10 cellular contexts compared by ENCODE assay signal in the genomic region with DNA sequence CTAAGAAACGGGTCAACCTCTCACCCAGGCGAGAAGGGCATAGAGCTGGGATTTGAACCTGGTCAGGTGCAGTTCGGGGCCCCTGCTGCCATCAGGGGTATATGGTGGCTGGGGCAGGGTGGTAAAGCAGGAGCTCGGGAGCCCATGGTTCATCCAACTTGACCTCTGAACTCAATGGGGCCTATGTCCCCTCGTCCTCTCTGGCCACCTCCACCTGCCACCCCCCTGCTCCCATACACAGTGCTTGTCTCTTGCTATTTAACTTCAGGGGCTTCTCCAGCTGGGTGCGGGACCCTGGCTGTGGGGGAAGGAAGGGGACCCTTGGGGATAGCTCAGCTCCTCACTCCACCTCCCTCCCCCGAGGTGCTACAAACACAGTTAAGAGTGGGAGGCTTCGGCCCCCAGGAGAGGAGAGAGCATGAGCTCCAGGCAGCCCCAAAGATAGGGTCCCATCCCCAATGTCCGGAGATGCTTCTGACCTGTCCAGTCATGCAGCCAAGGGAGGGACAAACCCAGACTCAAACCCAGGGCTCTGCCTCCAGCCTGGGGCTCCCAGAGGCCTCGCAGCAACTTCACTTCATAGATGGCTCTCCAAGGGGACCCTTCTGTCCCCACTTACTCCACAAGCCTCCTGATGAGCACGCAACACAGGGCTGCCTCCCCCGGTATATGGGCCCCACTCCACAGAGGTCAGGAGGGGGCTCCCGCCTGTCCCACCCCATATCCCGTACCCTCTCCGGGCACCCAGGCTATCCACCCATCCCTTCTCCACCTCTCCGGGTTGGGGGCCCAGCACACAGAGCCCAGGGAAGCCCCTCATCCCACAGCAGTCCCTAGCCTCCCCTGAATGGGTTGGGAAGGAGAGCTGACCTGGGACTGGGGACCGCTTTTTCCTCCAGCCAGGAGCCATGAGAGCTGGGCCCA. TPM values are rescaled to one million over a fixed set of nuclear protein-coding genes. Genes with fewer than 3 reads are reported as not detected.
A peak's percentile ranks its signal among the peaks of the same experiment; 100 is the strongest.
DNase-seq lines count a peak whose midpoint lies in the region; ATAC-seq and TF ChIP-seq lines count a peak whose summit lies in the region.
"Had no signal": no experiment of that assay in that cellular context is flagged by ENCODE, and none has a peak within 500 bp of the region (broad histone marks: within the 10 kb centered on the region; RNA-seq: fewer than 3 reads in every experiment).

No MANE protein-coding gene starts in this region.

- intact Hi-C loops in body of pancreas (cut with DNase I), result no loop called here
- intact Hi-C loops in uterus (cut with DNase I; ENCODE audit: low total_unique reads), result no loop called here

- H3K9me3 ChIP-seq in upper lobe of left lung (no peaks in the 10 kb centered on the region), body of pancreas (no peaks in the 10 kb centered on the region), uterus (peaks cover 0 to 3% of the 10 kb centered on the region in 2 donors)

- TF ChIP-seq EP300 in upper lobe of left lung (IDR thresholded peaks at IDR 0.05), result no peak

- TF ChIP-seq POLR2A in upper lobe of left lung (IDR thresholded peaks at IDR 0.05), result no peak
- TF ChIP-seq POLR2A in body of pancreas (IDR thresholded peaks at IDR 0.05), result no peak
- no peak for TF ChIP-seq POLR2A in uterus (IDR thresholded peaks at IDR 0.05)

- H3K27me3 ChIP-seq in upper lobe of left lung, result no peaks in the 10 kb centered on the region
- H3K27me3 ChIP-seq in body of pancreas, result no peaks in the 10 kb centered on the region
- no peaks in the 10 kb centered on the region for H3K27me3 ChIP-seq in uterus
- H3K27me3 ChIP-seq in H7 (ENCODE audit: control insufficient read depth, insufficient read depth, low read length), result no peaks in the 10 kb centered on the region

- H3K4me3 ChIP-seq in upper lobe of left lung, result peak overlapping the region in 3 of 4 donors; percentile 26 to 42 (median 30)
- no peak overlapping the region for H3K4me3 ChIP-seq in body of pancreas
- H3K4me3 ChIP-seq in uterus, result no peak overlapping the region
- H3K4me3 ChIP-seq in H7 (ENCODE audit: insufficient read depth, low read depth, low read length), result no peak overlapping the region

- WGBS in upper lobe of left lung, 2 donors, result 75 to 77% methylated on average over 17 of the region's 17 CpGs
- 75 to 83% methylated on average over 14 to 17 of the region's 17 CpGs for WGBS in body of pancreas, 2 donors

- TF ChIP-seq CTCF in upper lobe of left lung (IDR thresholded peaks at IDR 0.05) (no peak), body of pancreas (IDR thresholded peaks at IDR 0.05) (no peak), uterus (IDR thresholded peaks at IDR 0.05) (no peak)

- DNase-seq in activated CD8-positive, alpha-beta memory T cell treated with anti-CD3 and anti-CD28 coated beads, Interleukin-2, amount 50 U/mL, for 4 hours, result peak; percentile 23
- no peak for DNase-seq in activated CD8-positive, alpha-beta memory T cell treated with anti-CD3 and anti-CD28 coated beads, Interleukin-2, amount 50 U/mL, for 48 hours
- DNase-seq in upper lobe of left lung, result peak in 1 of 2 donors; percentile 21
- no peak for DNase-seq in body of pancreas
- DNase-seq in uterus, result no peak
- DNase-seq in H7, result no peak
- DNase-seq: cerebellar nuclear complex had no signal

- H3K36me3 ChIP-seq in upper lobe of left lung (no peaks in the 10 kb centered on the region), body of pancreas (replicated peaks in 1 of 2; ENCODE audit: insufficient read depth in 1 of 2, low read depth in 2 of 2) (no peaks in the 10 kb centered on the region), uterus (no peaks in the 10 kb centered on the region), H7 (replicated peaks; ENCODE audit: control insufficient read depth, insufficient read depth, low read length) (no peaks in the 10 kb centered on the region)
- H3K36me3 ChIP-seq: heart left ventricle had no signal

- ATAC-seq in HG03432 (IDR thresholded peaks at IDR 0.05; ENCODE audit: unreplicated experiment), result peak; percentile 15
- ATAC-seq in esophagus mucosa, result peak; percentile 3
- no peak for ATAC-seq in upper lobe of left lung (ENCODE audit: low FRiP score in 2 of 2)
- no peak for ATAC-seq in body of pancreas

- H3K4me1 ChIP-seq in upper lobe of left lung (peaks cover 0 to 6% (median 0%) of the 10 kb centered on the region in 4 donors), body of pancreas (peaks cover 11% of the 10 kb centered on the region), uterus (no peaks in the 10 kb centered on the region)

- peak overlapping the region in 2 of 4 donors; percentile 74 to 79 for H3K27ac ChIP-seq in upper lobe of left lung
- H3K27ac ChIP-seq in body of pancreas, result no peak overlapping the region
- H3K27ac ChIP-seq in uterus, result no peak overlapping the region

RNA-seq across cellular contexts. Expression of gene IL2RB, which starts 0.7 kb away (rescaled TPM):
- 3.1 TPM for total RNA-seq in esophagus mucosa
- 1 to 10 TPM; 3.4 to 9.4 (median 5.8) TPM for total RNA-seq in upper lobe of left lung
- total RNA-seq in body of pancreas, result 1 to 10 TPM in 1 of 2 donors, under 1 TPM in 1; 0.78 to 2.3 TPM
- total RNA-seq in uterus, result 1 to 10 TPM in 1 of 4 donors, under 1 TPM in 1, not detected in 2; 0.48 to 1.6 TPM
- 0.21 and 0.41 TPM in 2 replicates for total RNA-seq in H7 (2014; rRNA removed; shearing (Covaris generic))

RNA-seq across cellular contexts. Expression of gene C1QTNF6, which starts 39.0 kb away (rescaled TPM):
- total RNA-seq in esophagus mucosa (2.0 TPM), upper lobe of left lung (1 to 10 TPM; 2.1 to 8.4 (median 4.7) TPM), body of pancreas (1 to 10 TPM; 2.0 to 4.7 TPM), uterus (10 to 100 TPM in 1 of 4 donors, 1 to 10 TPM in 2, under 1 TPM in 1; 0.29 to 16.0 (median 3.1) TPM)
- total RNA-seq in H7 (2014; rRNA removed; shearing (Covaris generic)), result 4.9 and 5.4 TPM in 2 replicates

RNA-seq across cellular contexts. Expression of gene TMPRSS6, which starts 39.5 kb away (rescaled TPM):
- total RNA-seq in esophagus mucosa, result not detected
- total RNA-seq in upper lobe of left lung, result 1 to 10 TPM in 5 of 6 donors, under 1 TPM in 1; 0.47 to 8.2 (median 2.0) TPM
- under 1 TPM; 0.33 to 0.52 TPM for total RNA-seq in body of pancreas
- total RNA-seq in uterus, result not detected
- not detected in 2 replicates for total RNA-seq in H7 (2014; rRNA removed; shearing (Covaris generic))

Comparison
In these comparisons a context has a peak if more than half of its experiments do, and no peak if none do; other contexts are left out.
1. ATAC-seq: peak in HG03432 (single experiment) and esophagus mucosa (single experiment); none in upper lobe of left lung (0 of 2) and body of pancreas (single experiment).
2. H3K4me3 ChIP-seq: peak in upper lobe of left lung (3 of 4); none in body of pancreas (0 of 2), uterus (0 of 2) and H7 (single experiment).